Comparison of ENCODE assay signal across 35 cellular contexts in genomic region chr9:17225407-17225806, GRCh38.
"Had no signal": no experiment of that assay in that cellular context is flagged by ENCODE, and none has a peak within 500 bp of the region (broad histone marks: within the 10 kb centered on the region; RNA-seq: fewer than 3 reads in every experiment).

No MANE protein-coding gene starts in this region.

- H3K27me3 ChIP-seq: MG63 had no signal

- H3K36me3 ChIP-seq: MG63 had no signal

- DNase-seq: Karpas-422, Kasumi-1, MG63, MM.1S, MV-4-11, NCI-H1048, NCI-H1092, NCI-H1092 treated with DMSO at 0.1 percent for 48 hours, NCI-H1105, NCI-H1105 treated with DMSO at 0.1 percent for 48 hours, NCI-H1417, NCI-H1417 treated with DMSO at 0.1 percent for 48 hours, NCI-H1436, NCI-H1436 treated with DMSO at 0.1 percent for 48 hours, NCI-H146, NCI-H1694, NCI-H1694 treated with DMSO at 0.1 percent for 48 hours, NCI-H187, NCI-H187 treated with DMSO at 0.1 percent for 48 hours, NCI-H1930, NCI-H2029, NCI-H2029 treated with DMSO at 0.1 percent for 48 hours, NCI-H2081, NCI-H2081 treated with DMSO at 0.1 percent for 48 hours, NCI-H2107, NCI-H2171, NCI-H2171 treated with DMSO at 0.1 percent for 48 hours, NCI-H2227 treated with DMSO at 0.1 percent for 48 hours, NCI-H226, NCI-H345, NCI-H446, NCI-H446 treated with DMSO at 0.1 percent for 48 hours, NCI-H510A, NCI-H510A treated with DMSO at 0.1 percent for 48 hours, NCI-H524 had no signal

- H3K9me3 ChIP-seq: MG63 had no signal

- H3K4me3 ChIP-seq: MG63 had no signal
